Comparison of ENCODE assay signal across 1 cellular context in the genomic region with DNA sequence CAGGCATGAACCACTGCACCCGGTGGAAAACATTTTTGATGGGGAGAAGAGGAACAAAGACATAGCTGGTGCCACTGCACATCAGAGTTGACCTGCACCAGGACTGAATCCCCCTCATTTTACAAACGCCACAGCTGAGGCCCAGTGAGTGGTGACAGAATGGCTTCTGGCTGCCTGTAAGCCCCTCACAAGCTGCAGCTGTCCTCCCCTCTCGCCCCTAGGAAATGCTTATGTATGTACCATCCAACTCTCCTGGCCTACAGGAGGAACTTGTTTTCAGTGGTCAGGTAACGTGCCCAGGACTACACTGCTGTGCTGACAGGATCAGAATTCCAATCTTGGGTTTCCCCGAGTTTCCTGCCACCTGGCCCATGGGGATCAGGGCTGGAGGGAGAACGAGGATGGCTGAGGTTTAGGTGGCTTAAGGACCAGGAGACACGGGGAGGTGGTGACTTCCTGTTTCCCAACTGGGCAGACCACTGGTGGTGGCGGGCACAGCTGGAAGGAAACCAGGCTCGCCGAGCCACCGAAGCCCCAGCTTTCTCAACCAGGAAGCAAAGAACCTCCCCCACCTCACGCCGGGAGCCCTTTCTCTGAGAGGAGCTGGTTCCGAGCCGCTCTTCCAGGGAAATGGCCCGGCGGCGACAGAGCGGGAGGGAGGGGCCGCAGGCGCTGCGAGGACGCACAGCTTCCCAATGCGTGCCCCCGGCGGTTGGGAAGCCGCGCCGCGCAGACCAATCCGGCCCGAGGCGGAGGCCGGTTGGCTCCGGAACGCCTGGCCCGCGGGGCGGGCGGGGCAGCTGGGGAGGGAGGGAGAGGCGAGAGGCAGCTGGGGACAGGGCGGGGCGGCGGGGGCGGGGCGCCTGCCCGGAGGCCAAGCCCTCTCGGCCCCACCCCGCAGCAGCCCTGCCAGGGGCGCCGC.
TF ChIP-seq lines count a peak whose summit lies in the region.

No MANE protein-coding gene starts in this region.

TF ChIP-seq in Ishikawa, 13 proteins besides CTCF, POLR2A, EP300 and RAD21 (continued from another document):
- TF ChIP-seq, protein P1, sequence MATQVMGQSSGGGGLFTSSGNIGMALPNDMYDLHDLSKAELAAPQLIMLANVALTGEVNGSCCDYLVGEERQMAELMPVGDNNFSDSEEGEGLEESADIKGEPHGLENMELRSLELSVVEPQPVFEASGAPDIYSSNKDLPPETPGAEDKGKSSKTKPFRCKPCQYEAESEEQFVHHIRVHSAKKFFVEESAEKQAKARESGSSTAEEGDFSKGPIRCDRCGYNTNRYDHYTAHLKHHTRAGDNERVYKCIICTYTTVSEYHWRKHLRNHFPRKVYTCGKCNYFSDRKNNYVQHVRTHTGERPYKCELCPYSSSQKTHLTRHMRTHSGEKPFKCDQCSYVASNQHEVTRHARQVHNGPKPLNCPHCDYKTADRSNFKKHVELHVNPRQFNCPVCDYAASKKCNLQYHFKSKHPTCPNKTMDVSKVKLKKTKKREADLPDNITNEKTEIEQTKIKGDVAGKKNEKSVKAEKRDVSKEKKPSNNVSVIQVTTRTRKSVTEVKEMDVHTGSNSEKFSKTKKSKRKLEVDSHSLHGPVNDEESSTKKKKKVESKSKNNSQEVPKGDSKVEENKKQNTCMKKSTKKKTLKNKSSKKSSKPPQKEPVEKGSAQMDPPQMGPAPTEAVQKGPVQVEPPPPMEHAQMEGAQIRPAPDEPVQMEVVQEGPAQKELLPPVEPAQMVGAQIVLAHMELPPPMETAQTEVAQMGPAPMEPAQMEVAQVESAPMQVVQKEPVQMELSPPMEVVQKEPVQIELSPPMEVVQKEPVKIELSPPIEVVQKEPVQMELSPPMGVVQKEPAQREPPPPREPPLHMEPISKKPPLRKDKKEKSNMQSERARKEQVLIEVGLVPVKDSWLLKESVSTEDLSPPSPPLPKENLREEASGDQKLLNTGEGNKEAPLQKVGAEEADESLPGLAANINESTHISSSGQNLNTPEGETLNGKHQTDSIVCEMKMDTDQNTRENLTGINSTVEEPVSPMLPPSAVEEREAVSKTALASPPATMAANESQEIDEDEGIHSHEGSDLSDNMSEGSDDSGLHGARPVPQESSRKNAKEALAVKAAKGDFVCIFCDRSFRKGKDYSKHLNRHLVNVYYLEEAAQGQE (IDR thresholded peaks at IDR 0.05; ENCODE audit: low read depth), result no peak
- TF ChIP-seq EGR1 (IDR thresholded peaks at IDR 0.05) (no peak), CEBPB (IDR thresholded peaks at IDR 0.05) (no peak), CREB1 (IDR thresholded peaks at IDR 0.05; ENCODE audit: low read depth) (no peak; the same call in 1 of the 2 replicates)
